3 cellular contexts compared by ENCODE assay signal in the genomic region with DNA sequence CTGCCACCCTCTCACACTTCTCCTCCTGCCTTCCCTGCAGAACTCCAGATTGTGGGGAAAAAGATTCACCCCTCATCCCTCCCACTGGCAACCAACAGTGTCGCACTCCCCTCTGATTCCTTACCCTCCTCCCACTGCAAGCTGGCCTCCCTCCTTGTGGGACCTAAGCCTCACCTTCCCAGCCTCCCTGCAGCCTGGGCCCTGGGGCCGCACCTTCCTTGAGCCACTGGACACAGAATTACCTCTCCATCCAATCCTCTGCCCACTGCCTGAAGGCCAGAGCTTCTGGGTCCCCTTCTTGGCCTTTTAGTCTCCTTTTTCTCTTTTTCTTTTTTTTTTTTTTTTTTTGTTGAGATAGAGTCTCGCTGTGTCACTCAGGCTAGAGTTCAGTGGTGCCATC.
TF ChIP-seq lines count a peak whose summit lies in the region.

No MANE protein-coding gene starts in this region.

TF ChIP-seq in SK-N-SH, 30 proteins besides CTCF, POLR2A, EP300 and RAD21:
- TF ChIP-seq JUND (IDR thresholded peaks at IDR 0.05), result no peak
- no peak for TF ChIP-seq NFIC (IDR thresholded peaks at IDR 0.05; ENCODE audit: borderline replicate concordance)
- TF ChIP-seq TAF1 (IDR thresholded peaks at IDR 0.05; ENCODE audit: borderline replicate concordance, low read depth, low read length), result no peak
- no peak for TF ChIP-seq USF2 (IDR thresholded peaks at IDR 0.05; ENCODE audit: borderline replicate concordance, low read depth, low read length)
- no peak for TF ChIP-seq TEAD4 (IDR thresholded peaks at IDR 0.05; ENCODE audit: borderline replicate concordance, insufficient read depth)
- TF ChIP-seq, protein P1, sequence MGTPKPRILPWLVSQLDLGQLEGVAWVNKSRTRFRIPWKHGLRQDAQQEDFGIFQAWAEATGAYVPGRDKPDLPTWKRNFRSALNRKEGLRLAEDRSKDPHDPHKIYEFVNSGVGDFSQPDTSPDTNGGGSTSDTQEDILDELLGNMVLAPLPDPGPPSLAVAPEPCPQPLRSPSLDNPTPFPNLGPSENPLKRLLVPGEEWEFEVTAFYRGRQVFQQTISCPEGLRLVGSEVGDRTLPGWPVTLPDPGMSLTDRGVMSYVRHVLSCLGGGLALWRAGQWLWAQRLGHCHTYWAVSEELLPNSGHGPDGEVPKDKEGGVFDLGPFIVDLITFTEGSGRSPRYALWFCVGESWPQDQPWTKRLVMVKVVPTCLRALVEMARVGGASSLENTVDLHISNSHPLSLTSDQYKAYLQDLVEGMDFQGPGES (IDR thresholded peaks at IDR 0.05; ENCODE audit: low read depth, low read length), result no peak
- TF ChIP-seq CHD2 (IDR thresholded peaks at IDR 0.05; ENCODE audit: low read length, partially characterized antibody), result no peak
- no peak for TF ChIP-seq FOXJ3 (CRISPR knock-in tag; IDR thresholded peaks at IDR 0.05)
- TF ChIP-seq MEF2A (IDR thresholded peaks at IDR 0.05; ENCODE audit: borderline replicate concordance, low read depth), result no peak
- no peak for TF ChIP-seq SIN3A (IDR thresholded peaks at IDR 0.05; ENCODE audit: borderline replicate concordance, low read depth, low read length)
TF ChIP-seq in SK-N-SH: peak in this region for 0.

TF ChIP-seq in SK-N-SH treated with all-trans-retinoic acid at 6 μM for 48 hours, 23 proteins besides CTCF, POLR2A, EP300 and RAD21 (continues in another document):
- TF ChIP-seq CSDC2 (CRISPR knock-in tag; IDR thresholded peaks at IDR 0.05), result no peak
- no peak for TF ChIP-seq ARNTL (CRISPR knock-in tag; IDR thresholded peaks at IDR 0.05; ENCODE audit: borderline replicate concordance, low read depth)
- no peak for TF ChIP-seq PATZ1 (CRISPR knock-in tag; IDR thresholded peaks at IDR 0.05; ENCODE audit: borderline replicate concordance)
- no peak for TF ChIP-seq BACH2 (CRISPR knock-in tag; IDR thresholded peaks at IDR 0.05; ENCODE audit: borderline replicate concordance)
- TF ChIP-seq TOX (CRISPR knock-in tag; IDR thresholded peaks at IDR 0.05; ENCODE audit: borderline replicate concordance), result no peak
- TF ChIP-seq, protein P2, sequence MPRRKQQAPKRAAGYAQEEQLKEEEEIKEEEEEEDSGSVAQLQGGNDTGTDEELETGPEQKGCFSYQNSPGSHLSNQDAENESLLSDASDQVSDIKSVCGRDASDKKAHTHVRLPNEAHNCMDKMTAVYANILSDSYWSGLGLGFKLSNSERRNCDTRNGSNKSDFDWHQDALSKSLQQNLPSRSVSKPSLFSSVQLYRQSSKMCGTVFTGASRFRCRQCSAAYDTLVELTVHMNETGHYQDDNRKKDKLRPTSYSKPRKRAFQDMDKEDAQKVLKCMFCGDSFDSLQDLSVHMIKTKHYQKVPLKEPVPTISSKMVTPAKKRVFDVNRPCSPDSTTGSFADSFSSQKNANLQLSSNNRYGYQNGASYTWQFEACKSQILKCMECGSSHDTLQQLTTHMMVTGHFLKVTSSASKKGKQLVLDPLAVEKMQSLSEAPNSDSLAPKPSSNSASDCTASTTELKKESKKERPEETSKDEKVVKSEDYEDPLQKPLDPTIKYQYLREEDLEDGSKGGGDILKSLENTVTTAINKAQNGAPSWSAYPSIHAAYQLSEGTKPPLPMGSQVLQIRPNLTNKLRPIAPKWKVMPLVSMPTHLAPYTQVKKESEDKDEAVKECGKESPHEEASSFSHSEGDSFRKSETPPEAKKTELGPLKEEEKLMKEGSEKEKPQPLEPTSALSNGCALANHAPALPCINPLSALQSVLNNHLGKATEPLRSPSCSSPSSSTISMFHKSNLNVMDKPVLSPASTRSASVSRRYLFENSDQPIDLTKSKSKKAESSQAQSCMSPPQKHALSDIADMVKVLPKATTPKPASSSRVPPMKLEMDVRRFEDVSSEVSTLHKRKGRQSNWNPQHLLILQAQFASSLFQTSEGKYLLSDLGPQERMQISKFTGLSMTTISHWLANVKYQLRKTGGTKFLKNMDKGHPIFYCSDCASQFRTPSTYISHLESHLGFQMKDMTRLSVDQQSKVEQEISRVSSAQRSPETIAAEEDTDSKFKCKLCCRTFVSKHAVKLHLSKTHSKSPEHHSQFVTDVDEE (CRISPR knock-in tag; IDR thresholded peaks at IDR 0.05), result no peak
- no peak for TF ChIP-seq TCF4 (CRISPR knock-in tag; IDR thresholded peaks at IDR 0.05; ENCODE audit: borderline replicate concordance)
- TF ChIP-seq, protein P3, sequence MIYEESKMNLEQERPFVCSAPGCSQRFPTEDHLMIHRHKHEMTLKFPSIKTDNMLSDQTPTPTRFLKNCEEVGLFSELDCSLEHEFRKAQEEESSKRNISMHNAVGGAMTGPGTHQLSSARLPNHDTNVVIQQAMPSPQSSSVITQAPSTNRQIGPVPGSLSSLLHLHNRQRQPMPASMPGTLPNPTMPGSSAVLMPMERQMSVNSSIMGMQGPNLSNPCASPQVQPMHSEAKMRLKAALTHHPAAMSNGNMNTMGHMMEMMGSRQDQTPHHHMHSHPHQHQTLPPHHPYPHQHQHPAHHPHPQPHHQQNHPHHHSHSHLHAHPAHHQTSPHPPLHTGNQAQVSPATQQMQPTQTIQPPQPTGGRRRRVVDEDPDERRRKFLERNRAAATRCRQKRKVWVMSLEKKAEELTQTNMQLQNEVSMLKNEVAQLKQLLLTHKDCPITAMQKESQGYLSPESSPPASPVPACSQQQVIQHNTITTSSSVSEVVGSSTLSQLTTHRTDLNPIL (CRISPR knock-in tag; IDR thresholded peaks at IDR 0.05; ENCODE audit: low read depth), result no peak
- TF ChIP-seq, protein P4, sequence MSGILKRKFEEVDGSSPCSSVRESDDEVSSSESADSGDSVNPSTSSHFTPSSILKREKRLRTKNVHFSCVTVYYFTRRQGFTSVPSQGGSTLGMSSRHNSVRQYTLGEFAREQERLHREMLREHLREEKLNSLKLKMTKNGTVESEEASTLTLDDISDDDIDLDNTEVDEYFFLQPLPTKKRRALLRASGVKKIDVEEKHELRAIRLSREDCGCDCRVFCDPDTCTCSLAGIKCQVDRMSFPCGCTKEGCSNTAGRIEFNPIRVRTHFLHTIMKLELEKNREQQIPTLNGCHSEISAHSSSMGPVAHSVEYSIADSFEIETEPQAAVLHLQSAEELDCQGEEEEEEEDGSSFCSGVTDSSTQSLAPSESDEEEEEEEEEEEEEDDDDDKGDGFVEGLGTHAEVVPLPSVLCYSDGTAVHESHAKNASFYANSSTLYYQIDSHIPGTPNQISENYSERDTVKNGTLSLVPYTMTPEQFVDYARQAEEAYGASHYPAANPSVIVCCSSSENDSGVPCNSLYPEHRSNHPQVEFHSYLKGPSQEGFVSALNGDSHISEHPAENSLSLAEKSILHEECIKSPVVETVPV (CRISPR knock-in tag; IDR thresholded peaks at IDR 0.05), result no peak
- no peak for TF ChIP-seq ISL1 (CRISPR knock-in tag; IDR thresholded peaks at IDR 0.05)
- no peak for TF ChIP-seq SNAI2 (CRISPR knock-in tag; IDR thresholded peaks at IDR 0.05)
- TF ChIP-seq PPARA (CRISPR knock-in tag; IDR thresholded peaks at IDR 0.05; ENCODE audit: borderline replicate concordance), result no peak
- TF ChIP-seq ESRRG (CRISPR knock-in tag; IDR thresholded peaks at IDR 0.05), result no peak
- no peak for TF ChIP-seq GLIS3 (CRISPR knock-in tag; IDR thresholded peaks at IDR 0.05)
- TF ChIP-seq ZNF8 (CRISPR knock-in tag; IDR thresholded peaks at IDR 0.05), result no peak
- TF ChIP-seq ZFP3 (CRISPR knock-in tag; IDR thresholded peaks at IDR 0.05), result no peak
- no peak for TF ChIP-seq RARB (CRISPR knock-in tag; IDR thresholded peaks at IDR 0.05)
- TF ChIP-seq ZC3H10 (CRISPR knock-in tag; IDR thresholded peaks at IDR 0.05), result no peak

TF ChIP-seq in H1, 55 proteins besides CTCF, POLR2A, EP300 and RAD21:
- TF ChIP-seq BRCA1 (IDR thresholded peaks at IDR 0.05; ENCODE audit: low read depth, low read length) (no peak), JUN (IDR thresholded peaks at IDR 0.05; ENCODE audit: low read depth, low read length) (no peak), RBBP5 (IDR thresholded peaks at IDR 0.05; ENCODE audit: borderline replicate concordance, low read depth, low read length) (no peak), BCL11A (IDR thresholded peaks at IDR 0.05; ENCODE audit: low read depth in 2 of 2, low read length in 2 of 2) (no peak)
- TF ChIP-seq, protein P5, sequence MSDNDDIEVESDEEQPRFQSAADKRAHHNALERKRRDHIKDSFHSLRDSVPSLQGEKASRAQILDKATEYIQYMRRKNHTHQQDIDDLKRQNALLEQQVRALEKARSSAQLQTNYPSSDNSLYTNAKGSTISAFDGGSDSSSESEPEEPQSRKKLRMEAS (IDR thresholded peaks at IDR 0.05), result no peak
